ENCODE assay signal across 1 cellular context in the genomic region with DNA sequence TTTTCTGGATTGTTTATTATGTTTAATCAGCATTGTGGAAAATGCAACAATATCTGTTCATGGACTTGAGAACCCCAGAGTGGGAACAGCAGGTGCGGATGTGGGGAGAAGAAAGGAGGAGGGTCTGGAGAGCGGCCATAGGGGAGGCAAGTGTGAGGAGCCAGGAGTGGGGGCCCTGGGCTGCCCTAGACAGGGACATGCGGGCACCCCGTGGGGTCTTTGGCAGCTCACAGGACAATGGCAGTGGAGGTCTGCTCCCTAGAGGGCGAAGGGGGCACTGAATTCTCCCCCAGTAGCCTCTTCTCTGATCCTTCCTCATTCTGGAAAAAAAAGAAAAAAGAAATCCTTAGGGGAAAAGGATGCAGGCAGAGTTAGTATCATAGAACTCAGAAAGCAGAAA.
TF ChIP-seq lines count a peak whose summit lies in the region.

No MANE protein-coding gene starts in this region.

TF ChIP-seq in GM23338, 12 proteins besides CTCF, POLR2A, EP300 and RAD21 (continued from another document):
- TF ChIP-seq POLR2AphosphoS5 (IDR thresholded peaks at IDR 0.05; ENCODE audit: low read depth), result no peak
- TF ChIP-seq EZH2phosphoT487 (IDR thresholded peaks at IDR 0.05; ENCODE audit: unreplicated experiment), result no peak
